ENCODE assay signal across 8 cellular contexts in genomic region chr10:112956631-112957350, GRCh38. TPM values are rescaled to one million over a fixed set of nuclear protein-coding genes. Genes with fewer than 3 reads are reported as not detected.
DNase-seq lines count a peak whose midpoint lies in the region; ATAC-seq and TF ChIP-seq lines count a peak whose summit lies in the region.
"Had no signal": no experiment of that assay in that cellular context is flagged by ENCODE, and none has a peak within 500 bp of the region (broad histone marks: within the 10 kb centered on the region; RNA-seq: fewer than 3 reads in every experiment).

No MANE protein-coding gene starts in this region.

- H3K36me3 ChIP-seq in RWPE2 (ENCODE audit: low read depth): peaks cover 24% of the 10 kb centered on the region
- H3K36me3 ChIP-seq in iPS-20b (ENCODE audit: insufficient read depth, low read depth, low read length): peaks cover 27% of the 10 kb centered on the region; the same call in 1 of the 2 replicates
- no peaks in the 10 kb centered on the region for H3K36me3 ChIP-seq in smooth muscle cell (ENCODE audit: low read depth)
- H3K36me3 ChIP-seq: left lung had no signal

- no peak overlapping the region for H2AFZ ChIP-seq in smooth muscle cell (ENCODE audit: low read depth)

- peak overlapping the region; percentile 97 for H3K27ac ChIP-seq in RWPE2 (ENCODE audit: poor library complexity, severe bottlenecking)
- H3K27ac ChIP-seq in iPS-20b (ENCODE audit: low read length): peak overlapping the region; percentile 82
- H3K27ac ChIP-seq in smooth muscle cell (ENCODE audit: low read depth): peak overlapping the region; percentile 83

- peaks cover 25% of the 10 kb centered on the region for H3F3A ChIP-seq in smooth muscle cell (ENCODE audit: low read depth)

- POLR2A ChIA-PET in HEK293T (lab: Yijun Ruan, JAX): interaction anchor here (0.6 to 0.7 kb wide), 2 partner anchors 170 to 609 kb away, joined by 3 read pairs; no protein-coding TSS in a partner anchor
- POLR2A ChIA-PET in GM10248 (lab: Yijun Ruan, JAX): no interaction called here

- H3K79me2 ChIP-seq in smooth muscle cell (ENCODE audit: low read depth): peaks cover 92% of the 10 kb centered on the region

- no peak for TF ChIP-seq CTCF in RWPE2 (IDR thresholded peaks at IDR 0.05; ENCODE audit: poor library complexity, severe bottlenecking)
- no peak for TF ChIP-seq CTCF in smooth muscle cell (IDR thresholded peaks at IDR 0.05; ENCODE audit: borderline replicate concordance, insufficient read depth, poor library complexity, severe bottlenecking)
- no peak for TF ChIP-seq CTCF in GM10248 (IDR thresholded peaks at IDR 0.05; ENCODE audit: control extremely low read depth, extremely low read depth, low read depth, missing control alignments)

- H3K4me1 ChIP-seq in RWPE2 (ENCODE audit: insufficient read depth, poor library complexity, severe bottlenecking) (peaks cover 57% of the 10 kb centered on the region), iPS-20b (ENCODE audit: insufficient read depth, low read length) (peaks cover 71% of the 10 kb centered on the region), smooth muscle cell (ENCODE audit: low read depth) (peaks cover 78% of the 10 kb centered on the region)

- WGBS in smooth muscle cell (ENCODE audit: low lambda C conversion rate): 36% methylated on average over 10 of the region's 10 CpGs

- peak overlapping the region; percentile 98 for H3K9ac ChIP-seq in iPS-20b (ENCODE audit: low read depth, low read length)
- H3K9ac ChIP-seq in smooth muscle cell (ENCODE audit: low read depth): peak overlapping the region; percentile 3

- peak overlapping the region; percentile 98 for H3K4me2 ChIP-seq in smooth muscle cell

- CTCF ChIA-PET in HEK293T (lab: Yijun Ruan, JAX) (no interaction called here), GM10248 (lab: Yijun Ruan, JAX) (no interaction called here)

- H3K9me3 ChIP-seq in RWPE2 (ENCODE audit: severe bottlenecking): no peaks in the 10 kb centered on the region
- H3K9me3 ChIP-seq in iPS-20b (ENCODE audit: insufficient read depth, low read depth, low read length): no peaks in the 10 kb centered on the region
- H3K9me3 ChIP-seq in smooth muscle cell (replicated peaks; ENCODE audit: low read depth): no peaks in the 10 kb centered on the region
- H3K9me3 ChIP-seq: left lung had no signal

- peaks cover 37% of the 10 kb centered on the region for H4K20me1 ChIP-seq in smooth muscle cell (ENCODE audit: low read depth)

- DNase-seq in HEK293T (ENCODE audit: extremely low spot score): no peak
- DNase-seq in RWPE2 (ENCODE audit: low spot score): no peak
- no peak for DNase-seq in smooth muscle cell (lab: John Stamatoyannopoulos, UW; ENCODE audit: unreplicated experiment)
- no peak for DNase-seq in stimulated activated CD4-positive, alpha-beta T cell treated with anti-CD3 and anti-CD28 coated beads, Interleukin-4, amount 100 ng/mL, for 24 hours
- no peak for DNase-seq in GM10248 (ENCODE audit: extremely low spot score)
- DNase-seq: left lung had no signal

- H3K4me3 ChIP-seq in RWPE2 (ENCODE audit: severe bottlenecking): no peak overlapping the region
- peak overlapping the region; percentile 83 for H3K4me3 ChIP-seq in iPS-20b (ENCODE audit: low read length)
- peak overlapping the region; percentile 69 for H3K4me3 ChIP-seq in smooth muscle cell

- no peaks in the 10 kb centered on the region for H3K27me3 ChIP-seq in RWPE2 (ENCODE audit: insufficient read depth, poor library complexity, severe bottlenecking)
- H3K27me3 ChIP-seq in iPS-20b (ENCODE audit: insufficient read depth, low read length): no peaks in the 10 kb centered on the region
- H3K27me3 ChIP-seq in smooth muscle cell (ENCODE audit: low read depth): no peaks in the 10 kb centered on the region

- no peak for ATAC-seq in RWPE2 (ENCODE audit: low read depth)
- ATAC-seq in GM18868 (IDR thresholded peaks at IDR 0.05; ENCODE audit: unreplicated experiment): no peak
- ATAC-seq: left lung had no signal

TF ChIP-seq in HEK293T, 16 proteins besides CTCF, POLR2A, EP300 and RAD21:
- peak; percentile 74 for TF ChIP-seq PKNOX1 (IDR thresholded peaks at IDR 0.05)
- TF ChIP-seq FOXM1 (IDR thresholded peaks at IDR 0.05; ENCODE audit: borderline replicate concordance): no peak
- no peak for TF ChIP-seq NFRKB (IDR thresholded peaks at IDR 0.05)
- TF ChIP-seq ZNF384 (IDR thresholded peaks at IDR 0.05): peak; percentile 71; the same call in 1 of the 2 replicates

RNA-seq across cellular contexts. Expression of gene TCF7L2, which starts 6.7 kb away (rescaled TPM):
- 9.1 and 14.6 TPM in 2 replicates for total RNA-seq in smooth muscle cell
- 17.7 and 21.6 TPM in 2 replicates for polyA plus RNA-seq in smooth muscle cell
